10 cellular contexts compared by ENCODE assay signal in genomic region chr3:134363381-134363755, GRCh38. TPM values are rescaled to one million over a fixed set of nuclear protein-coding genes. Genes with fewer than 3 reads are reported as not detected.
DNase-seq lines count a peak whose midpoint lies in the region; ATAC-seq and TF ChIP-seq lines count a peak whose summit lies in the region.
"Had no signal": no experiment of that assay in that cellular context is flagged by ENCODE, and none has a peak within 500 bp of the region (broad histone marks: within the 10 kb centered on the region; RNA-seq: fewer than 3 reads in every experiment).

No MANE protein-coding gene starts in this region.

- H3K79me2 ChIP-seq in mesendoderm (ENCODE audit: control insufficient read depth, insufficient read depth, low read length) = peaks cover 24% of the 10 kb centered on the region

- H3K4ac ChIP-seq in mesendoderm (ENCODE audit: low read depth, low read length) = peak overlapping the region; percentile 70

- peak overlapping the region; percentile 76 for H2BK120ac ChIP-seq in mesendoderm (ENCODE audit: low read depth, low read length)

- WGBS in mesendoderm (ENCODE audit: extremely low coverage, insufficient coverage, low lambda C conversion rate) = no CpG with 5 or more reads among the region's 3 CpGs
- 17 to 21% methylated on average over 2 to 3 of the region's 3 CpGs for WGBS in tibial nerve, 2 donors

- H3K27me3 Mint-ChIP-seq in activated T-cell treated with anti-CD3 and anti-CD28 coated beads, Interleukin-2, amount 50 U/mL, for 4 hours (ENCODE audit: low read depth) = peaks cover 6% of the 10 kb centered on the region

- peak overlapping the region; percentile 57 for H3K9ac ChIP-seq in mesendoderm (ENCODE audit: low read length)

- peak overlapping the region; percentile 84 for H3K56ac ChIP-seq in mesendoderm (ENCODE audit: low read length)

- peaks cover 16% of the 10 kb centered on the region for H3K79me1 ChIP-seq in mesendoderm (ENCODE audit: low read length)

- peak overlapping the region; percentile 90 for H3K18ac ChIP-seq in mesendoderm (ENCODE audit: low read length)

- peak overlapping the region; percentile 97 to 100 for H3K27ac ChIP-seq in breast epithelium
- peak overlapping the region; percentile 69 for H3K27ac ChIP-seq in mesendoderm (ENCODE audit: low read depth, low read length)
- peak overlapping the region; percentile 82 to 100 (median 94) for H3K27ac ChIP-seq in tibial nerve

- DNase-seq in activated T-cell treated with anti-CD3 and anti-CD28 coated beads, Interleukin-2, amount 50 U/mL, for 4 hours = no peak
- DNase-seq in activated T-cell treated with anti-CD3 and anti-CD28 coated beads for 4 hours (no peak), breast epithelium (ENCODE audit: low spot score in 2 of 2) (peak in 1 of 2 donors; percentile 35), mesendoderm (no peak), tibial nerve (ENCODE audit: low spot score in 2 of 2) (no peak), C1 segment of cervical spinal cord (lab: John Stamatoyannopoulos, UW) (no peak), midbrain (lab: John Stamatoyannopoulos, UW) (no peak)
- DNase-seq: stimulated activated CD4-positive, alpha-beta T cell treated with anti-CD3 and anti-CD28 coated beads, Interleukin-12 subunit alpha, Interleukin-12 subunit beta, amount 100 ng/mL, for 4 hours had no signal

- H3K4me3 ChIP-seq in breast epithelium (peak overlapping the region; percentile 25 to 57 (median 36)), mesendoderm (ENCODE audit: low read length) (no peak overlapping the region), tibial nerve (peak overlapping the region in 3 of 4 donors; percentile 24 to 40 (median 26))

- peak overlapping the region; percentile 20 for H2AK5ac ChIP-seq in mesendoderm (ENCODE audit: low read length)

- H3K9me3 ChIP-seq in breast epithelium (no peaks in the 10 kb centered on the region), tibial nerve (no peaks in the 10 kb centered on the region)

- peaks cover 27% of the 10 kb centered on the region for H3K4me1 Mint-ChIP-seq in activated T-cell treated with anti-CD3 and anti-CD28 coated beads, Interleukin-2, amount 50 U/mL, for 4 hours (ENCODE audit: low read depth)

- peak overlapping the region; percentile 0 for H4K8ac ChIP-seq in mesendoderm (ENCODE audit: low read depth, low read length)

- H4K5ac ChIP-seq in mesendoderm (ENCODE audit: low read length) = no peak overlapping the region

- peak overlapping the region; percentile 52 for H3K23ac ChIP-seq in mesendoderm (ENCODE audit: low read length)

- no peak overlapping the region for H2BK15ac ChIP-seq in mesendoderm (replicated peaks; ENCODE audit: low read depth)

- no peaks in the 10 kb centered on the region for H3K9me3 Mint-ChIP-seq in activated T-cell treated with anti-CD3 and anti-CD28 coated beads, Interleukin-2, amount 50 U/mL, for 4 hours

- TF ChIP-seq POLR2A in breast epithelium (IDR thresholded peaks at IDR 0.05) (no peak), tibial nerve (IDR thresholded peaks at IDR 0.05) (no peak)

- peaks cover 6% of the 10 kb centered on the region for H3K36me3 ChIP-seq in breast epithelium
- peaks cover 40% of the 10 kb centered on the region for H3K36me3 ChIP-seq in mesendoderm (ENCODE audit: control insufficient read depth, insufficient read depth, low read length)
- peaks cover 0 to 91% (median 21%) of the 10 kb centered on the region in 3 donors for H3K36me3 ChIP-seq in tibial nerve

- TF ChIP-seq EP300 in tibial nerve (IDR thresholded peaks at IDR 0.05) = no peak

- H3K36me3 Mint-ChIP-seq in activated T-cell treated with anti-CD3 and anti-CD28 coated beads, Interleukin-2, amount 50 U/mL, for 4 hours (ENCODE audit: insufficient read depth) = no peaks in the 10 kb centered on the region

- H3K4me2 ChIP-seq in mesendoderm (ENCODE audit: low read length) = no peak overlapping the region

- peak overlapping the region; percentile 77 for H3K4me3 Mint-ChIP-seq in activated T-cell treated with anti-CD3 and anti-CD28 coated beads, Interleukin-2, amount 50 U/mL, for 4 hours

- peak overlapping the region; percentile 92 for H2BK5ac ChIP-seq in mesendoderm (ENCODE audit: low read length)

- intact Hi-C loops in breast epithelium (cut with DNase I; ENCODE audit: low total_unique reads) = loop anchor here (5.0 kb wide), 1 partner anchor 524 kb away; no protein-coding TSS in a partner anchor

- no peak for TF ChIP-seq CTCF in breast epithelium (IDR thresholded peaks at IDR 0.05)
- no peak for TF ChIP-seq CTCF in tibial nerve (IDR thresholded peaks at IDR 0.05)

- H3K27me3 ChIP-seq in breast epithelium = no peaks in the 10 kb centered on the region
- H3K27me3 ChIP-seq in mesendoderm (ENCODE audit: insufficient read depth, low read length, poor library complexity) = no peaks in the 10 kb centered on the region
- no peaks in the 10 kb centered on the region for H3K27me3 ChIP-seq in tibial nerve

- no peak for ATAC-seq in activated T-cell treated with anti-CD3 and anti-CD28 coated beads, Interleukin-2, amount 50 U/mL, for 4 hours
- no peak for ATAC-seq in HG03354 (IDR thresholded peaks at IDR 0.05; ENCODE audit: poor library complexity, severe bottlenecking, unreplicated experiment)

- H3K4me1 ChIP-seq in breast epithelium (peaks cover 33 to 48% of the 10 kb centered on the region in 2 donors), mesendoderm (ENCODE audit: control insufficient read depth, low read depth, low read length) (peaks cover 18% of the 10 kb centered on the region), tibial nerve (peaks cover 31 to 100% (median 97%) of the 10 kb centered on the region in 4 donors)

RNA-seq across cellular contexts. Expression of gene AMOTL2, which starts 10.9 kb away (rescaled TPM):
- under 1 TPM; 0.16 to 0.87 (median 0.20) TPM for total RNA-seq in activated T-cell treated with anti-CD3 and anti-CD28 coated beads, Interleukin-2, amount 50 U/mL, for 4 hours
- total RNA-seq in breast epithelium (100 to 1,000 TPM in 1 of 3 donors, 10 to 100 TPM in 2; 78.3 to 281 (median 83.2) TPM), tibial nerve (100 to 1,000 TPM; 216 to 337 (median 255) TPM)
- 110 TPM for polyA plus RNA-seq in mesendoderm (2013, experiment 1 of 2)
- polyA plus RNA-seq in mesendoderm (2013, experiment 2 of 2) = 105 TPM
- total RNA-seq: T-helper 2 cell treated with Interferon-gamma antibody and Interleukin-4, amounts not matched to agents 100 ng/mL and 5 ng/mL, for 36 hours had no signal

Comparison
In these comparisons a context has a peak if more than half of its experiments do, and no peak if none do; other contexts are left out.
1. RNA of gene AMOTL2, which starts 10.9 kb away (total RNA-seq): 216 to 337 TPM in tibial nerve and 78.3 to 281 TPM in breast epithelium; 0.16 to 0.87 TPM in activated T-cell treated with anti-CD3 and anti-CD28 coated beads, Interleukin-2, amount 50 U/mL, for 4 hours; every median in the first group is over 10 times any median in the second.
2. Peak in every context shown above with its lines, with median percentiles within 50 percentile points of each other: H3K27ac ChIP-seq.